Comparison of ENCODE assay signal across 1 cellular context in genomic region chr21:45041984-45042663, GRCh38.
TF ChIP-seq lines count a peak whose summit lies in the region.

No MANE protein-coding gene starts in this region.

TF ChIP-seq in GM12878, 131 proteins besides CTCF, POLR2A, EP300 and RAD21:
- TF ChIP-seq LARP7 (IDR thresholded peaks at IDR 0.05) = no peak
- no peak for TF ChIP-seq SUZ12 (IDR thresholded peaks at IDR 0.05; ENCODE audit: unreplicated experiment)
- no peak for TF ChIP-seq PRDM15 (CRISPR knock-in tag; IDR thresholded peaks at IDR 0.05)
- TF ChIP-seq SIN3A (IDR thresholded peaks at IDR 0.05; ENCODE audit: low read depth, low read length) = no peak
- TF ChIP-seq ZBTB40 (IDR thresholded peaks at IDR 0.05; ENCODE audit: borderline replicate concordance) = no peak
- TF ChIP-seq CREB1 (IDR thresholded peaks at IDR 0.05; ENCODE audit: low read depth) = no peak
- no peak for TF ChIP-seq EGR1 (IDR thresholded peaks at IDR 0.05; ENCODE audit: borderline replicate concordance in 1 of 2, low read depth in 2 of 2, low read length in 2 of 2)
- no peak for TF ChIP-seq HDGF (IDR thresholded peaks at IDR 0.05)
- no peak for TF ChIP-seq YBX1 (IDR thresholded peaks at IDR 0.05)
